In the genomic region with DNA sequence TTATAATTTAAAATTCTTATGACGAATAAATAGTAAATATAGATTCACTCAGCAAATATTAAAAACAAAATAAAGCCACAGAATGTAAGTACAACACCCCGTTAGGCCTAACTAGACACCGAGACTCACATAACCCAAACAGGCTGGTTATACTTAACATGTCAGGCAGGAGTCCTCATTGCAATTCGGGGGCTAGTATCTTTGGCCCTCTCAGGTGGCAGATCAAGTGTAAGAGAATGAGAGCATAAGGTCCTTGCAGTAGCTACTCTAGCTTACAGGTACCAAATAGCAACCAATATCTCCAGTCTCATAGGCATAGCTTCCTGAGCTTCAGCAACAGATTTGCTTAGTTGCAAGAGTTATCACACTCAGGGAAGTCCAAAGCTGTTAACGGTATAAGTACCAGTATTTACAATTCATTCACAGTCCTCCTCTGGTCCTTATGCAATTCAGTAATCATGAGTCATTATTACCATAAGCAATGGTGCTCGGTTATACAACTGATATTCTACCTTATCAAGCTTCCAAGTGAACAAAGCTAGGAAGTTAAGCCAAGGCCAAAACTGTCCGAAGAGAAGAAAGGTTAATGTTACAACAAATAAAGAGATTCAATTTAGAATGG, we compare ENCODE assay signal across 10 cellular contexts. TPM values are rescaled to one million over a fixed set of nuclear protein-coding genes. Genes with fewer than 3 reads are reported as not detected.
DNase-seq lines count a peak whose midpoint lies in the region; ATAC-seq, FAIRE-seq and TF ChIP-seq lines count a peak whose summit lies in the region.
"Had no signal": no experiment of that assay in that cellular context is flagged by ENCODE, and none has a peak within 500 bp of the region (broad histone marks: within the 10 kb centered on the region; RNA-seq: fewer than 3 reads in every experiment).

No MANE protein-coding gene starts in this region.

- no peak overlapping the region; the same call in 1 of the 2 replicates for H3K9ac ChIP-seq in HepG2 (ENCODE audit: insufficient read depth, low read depth, low read length)

- 85% methylated on average over 7 of the region's 7 CpGs for WGBS in HepG2 (ENCODE audit: low lambda C conversion rate)

- intact Hi-C loops in HepG2 (cut with micrococcal nuclease; ENCODE audit: unreplicated experiment): loop anchor here (5.0 kb wide), 1 partner anchor 41 kb away; no protein-coding TSS in a partner anchor

- H3K4me3 ChIP-seq in HepG2 (replicated peaks in 1 of 3; ENCODE audit: insufficient read depth in 1 of 3, low read depth in 2 of 3, low read length in 3 of 3) (no peak overlapping the region), coronary artery (no peak overlapping the region)

- H3K4me2 ChIP-seq in HepG2 (ENCODE audit: low read depth, low read length): no peak overlapping the region

- POLR2A ChIA-PET in HepG2 (lab: Yijun Ruan, JAX): interaction anchor here (0.9 to 1.1 kb wide), 3 partner anchors 20 to 170 kb away, joined by 3 read pairs; a partner anchor contains a TSS

- in situ Hi-C loops in HepG2 (cut with HindIII; ENCODE audit: extremely low pct_ligation_motif_present, low pct_unique_long_range_greater_than_20kb): no loop called here

- TF ChIP-seq POLR2A in HepG2 (IDR thresholded peaks at IDR 0.05; ENCODE audit: insufficient read depth in 1 of 2, low read depth in 2 of 2, low read length in 2 of 2): no peak

- no peak for FAIRE-seq in HepG2 (lab: Jason Lieb, UNC)

- no peak overlapping the region for H2AFZ ChIP-seq in HepG2 (ENCODE audit: low read length)

- peak overlapping the region; percentile 5 for H3K27ac ChIP-seq in HepG2 (ENCODE audit: extremely low read length, insufficient read depth, low read length)
- H3K27ac ChIP-seq in coronary artery: peak overlapping the region in 1 of 2 donors; percentile 25

- peaks cover 23% of the 10 kb centered on the region for H3K9me3 Mint-ChIP-seq in T-helper 2 cell treated with Interferon-gamma antibody and Interleukin-4, amounts not matched to agents 5 μg/mL and 100 μg/mL, for 36 hours
- H3K9me3 Mint-ChIP-seq in central memory CD8-positive, alpha-beta T cell: peaks cover 8% of the 10 kb centered on the region

- no peak for TF ChIP-seq RAD21 in HepG2 (CRISPR knock-in tag; IDR thresholded peaks at IDR 0.05)

- no TSS peak for BruUV-seq in HepG2 (replicated peaks; lab: Mats Ljungman, UMichigan)

- CTCF ChIA-PET in HepG2 (lab: Yijun Ruan, JAX; ENCODE audit: low intra/inter-chr PET ratio, low total read pairs): no interaction called here

- peaks cover 4 to 9% of the 10 kb centered on the region in 2 experiments for H3K36me3 ChIP-seq in HepG2 (replicated peaks in 1 of 2; ENCODE audit: control insufficient read depth in 1 of 2, insufficient read depth in 2 of 2, low read length in 2 of 2)
- H3K36me3 ChIP-seq: thoracic aorta had no signal

- H3K4me1 Mint-ChIP-seq in T-helper 2 cell treated with Interferon-gamma antibody and Interleukin-4, amounts not matched to agents 5 μg/mL and 100 μg/mL, for 36 hours (ENCODE audit: low read depth): peaks cover 17% of the 10 kb centered on the region
- H3K4me1 Mint-ChIP-seq in central memory CD8-positive, alpha-beta T cell: peaks cover 44% of the 10 kb centered on the region

- H3K27me3 ChIP-seq in HepG2 (ENCODE audit: control insufficient read depth in 1 of 2, insufficient read depth in 2 of 2, low read length in 2 of 2): no peaks in the 10 kb centered on the region

- H3K27ac Mint-ChIP-seq in T-helper 2 cell treated with Interferon-gamma antibody and Interleukin-4, amounts not matched to agents 5 μg/mL and 100 μg/mL, for 36 hours: peak overlapping the region; percentile 27
- H3K27ac Mint-ChIP-seq in central memory CD8-positive, alpha-beta T cell (ENCODE audit: low read depth): peak overlapping the region; percentile 79

- TF ChIP-seq CTCF in HepG2 (CRISPR knock-in tag; IDR thresholded peaks at IDR 0.05) (no peak), coronary artery (IDR thresholded peaks at IDR 0.05) (no peak)

- H3K27me3 Mint-ChIP-seq in T-helper 2 cell treated with Interferon-gamma antibody and Interleukin-4, amounts not matched to agents 5 μg/mL and 100 μg/mL, for 36 hours (ENCODE audit: low read depth): no peaks in the 10 kb centered on the region
- no peaks in the 10 kb centered on the region for H3K27me3 Mint-ChIP-seq in central memory CD8-positive, alpha-beta T cell

- H3K36me3 Mint-ChIP-seq in T-helper 2 cell treated with Interferon-gamma antibody and Interleukin-4, amounts not matched to agents 5 μg/mL and 100 μg/mL, for 36 hours (ENCODE audit: low read depth): peaks cover 31% of the 10 kb centered on the region
- peaks cover 16% of the 10 kb centered on the region for H3K36me3 Mint-ChIP-seq in central memory CD8-positive, alpha-beta T cell (ENCODE audit: insufficient read depth)

- no peak for ATAC-seq in central memory CD8-positive, alpha-beta T cell (replicated peaks; ENCODE audit: extremely low read depth, poor library complexity, severe bottlenecking)
- ATAC-seq in HepG2: peak; percentile 63

- TF ChIP-seq EP300 in HepG2 (IDR thresholded peaks at IDR 0.05; ENCODE audit: low read depth in 2 of 2, low read length in 2 of 2): no peak
- no peak for TF ChIP-seq EP300 in HepG2 (CRISPR knock-in tag; IDR thresholded peaks at IDR 0.05; ENCODE audit: borderline replicate concordance)

- 0 out of 2 replicates have a peak, but pooled peaks cover 5% of the 10 kb centered on the region for H4K20me1 ChIP-seq in HepG2 (ENCODE audit: insufficient read depth, low read length)

- H3K79me2 ChIP-seq in HepG2 (ENCODE audit: insufficient read depth, low read length): peaks cover 76% of the 10 kb centered on the region

- DNase-seq in T-helper 2 cell treated with Interferon-gamma antibody and Interleukin-4, amounts not matched to agents 5 μg/mL and 100 μg/mL, for 36 hours (ENCODE audit: low spot score): no peak
- DNase-seq in T-helper 2 cell: no peak
- no peak for DNase-seq in central memory CD8-positive, alpha-beta T cell (ENCODE audit: low spot score in 2 of 2)
- peak; percentile 59 for DNase-seq in HepG2 (ENCODE audit: low spot score)
- no peak for DNase-seq in DMS153 treated with DMSO at 0.1 percent for 48 hours (lab: John Stamatoyannopoulos, UW; ENCODE audit: unreplicated experiment)
- DNase-seq in medulla oblongata (ENCODE audit: extremely low spot score): no peak
- DNase-seq in dedifferentiated amniotic fluid mesenchymal stem cell (ENCODE audit: extremely low spot score): no peak
- no peak for DNase-seq in coronary artery (ENCODE audit: low spot score)
- DNase-seq: effector memory CD4-positive, alpha-beta T cell had no signal

- H3K4me1 ChIP-seq in HepG2 (ENCODE audit: insufficient read depth, low read length): peaks cover 33% of the 10 kb centered on the region

- peaks cover 17% of the 10 kb centered on the region for H3K9me3 ChIP-seq in HepG2 (ENCODE audit: low read length)
- H3K9me3 ChIP-seq: thoracic aorta had no signal

- no peak overlapping the region for H3K4me3 Mint-ChIP-seq in T-helper 2 cell treated with Interferon-gamma antibody and Interleukin-4, amounts not matched to agents 5 μg/mL and 100 μg/mL, for 36 hours
- no peak overlapping the region for H3K4me3 Mint-ChIP-seq in central memory CD8-positive, alpha-beta T cell

TF ChIP-seq in HepG2, 621 proteins besides CTCF, POLR2A, EP300 and RAD21 (continues in another document):
- TF ChIP-seq CEBPB (IDR thresholded peaks at IDR 0.05; ENCODE audit: borderline replicate concordance, low read depth, low read length): peak; percentile 61; the same call in 1 of the 2 replicates
- no peak for TF ChIP-seq NCOR1 (IDR thresholded peaks at IDR 0.05; ENCODE audit: borderline replicate concordance, low read length)
- no peak for TF ChIP-seq ZNF619 (CRISPR knock-in tag; IDR thresholded peaks at IDR 0.05)
- TF ChIP-seq, protein P1, sequence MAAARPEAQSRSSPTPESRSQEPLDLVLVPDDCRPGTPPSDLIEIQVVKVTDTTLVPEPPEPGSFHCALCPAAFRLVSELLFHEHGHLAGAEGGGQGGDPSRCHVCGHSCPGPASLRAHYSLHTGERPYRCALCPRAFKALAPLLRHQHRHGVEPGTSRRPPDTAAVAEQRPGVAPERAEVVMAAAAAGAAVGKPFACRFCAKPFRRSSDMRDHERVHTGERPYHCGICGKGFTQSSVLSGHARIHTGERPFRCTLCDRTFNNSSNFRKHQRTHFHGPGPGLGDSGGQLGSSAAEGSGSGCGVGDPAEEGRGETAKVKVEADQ (CRISPR knock-in tag; IDR thresholded peaks at IDR 0.05; ENCODE audit: borderline replicate concordance): no peak
- no peak for TF ChIP-seq CREB1 (IDR thresholded peaks at IDR 0.05)
- peak; percentile 38; the same call in 1 of the 2 replicates for TF ChIP-seq CREB1 (CRISPR knock-in tag; IDR thresholded peaks at IDR 0.05)

RNA-seq across cellular contexts. Expression of a gene that starts 20.1 kb away (rescaled TPM):
- 31.3 and 48.0 TPM in 2 replicates for total RNA-seq in HepG2 (2016; rRNA removed; fragmentation: Illumina TruSeq; extraction: Trizol)
- 90.3 and 96.9 TPM in 2 replicates for total RNA-seq in HepG2 (2016; cell fraction: cytosol; rRNA removed; fragmentation: Illumina TruSeq; extraction: Trizol; ENCODE audit: low read depth)
- total RNA-seq in HepG2 (2016; cell fraction: insoluble cytoplasmic fraction; rRNA removed; fragmentation: Illumina TruSeq; extraction: Trizol): 31.5 and 50.9 TPM in 2 replicates
- total RNA-seq in HepG2 (2016; cell fraction: membrane; rRNA removed; fragmentation: Illumina TruSeq; extraction: Trizol): 39.0 and 57.5 TPM in 2 replicates
- total RNA-seq in HepG2 (2016; cell fraction: nucleus; rRNA removed; fragmentation: Illumina TruSeq; extraction: Trizol): 75.6 and 80.9 TPM in 2 replicates
- 11.3 and 12.8 TPM in 2 replicates for polyA plus RNA-seq in HepG2 (2011; rRNA removed)
- polyA plus RNA-seq in HepG2 (2011; cell fraction: cytosol; rRNA removed): 5.3 and 8.5 TPM in 2 replicates
- polyA plus RNA-seq in HepG2 (2011; cell fraction: nucleus; rRNA removed): 7.9 and 9.3 TPM in 2 replicates
- polyA plus RNA-seq in HepG2 (2012): 10.5 and 11.7 TPM in 2 replicates
- 2.4 and 2.7 TPM in 2 replicates for polyA plus RNA-seq in HepG2 (2016; cell fraction: cytosol; fragmentation: Illumina TruSeq; extraction: Trizol; ENCODE audit: low read depth)
- polyA plus RNA-seq in HepG2 (2016; cell fraction: insoluble cytoplasmic fraction; fragmentation: Illumina TruSeq; extraction: Trizol; ENCODE audit: low read depth): 34.0 and 36.3 TPM in 2 replicates
- 4.3 and 5.6 TPM in 2 replicates for polyA plus RNA-seq in HepG2 (2016; cell fraction: membrane; fragmentation: Illumina TruSeq; extraction: Trizol; ENCODE audit: low read depth)
- polyA plus RNA-seq in HepG2 (2016; cell fraction: nucleus; fragmentation: Illumina TruSeq; extraction: Trizol; ENCODE audit: insufficient read depth, low read depth): 30.6 and 34.2 TPM in 2 replicates
- polyA minus RNA-seq in HepG2 (2011; rRNA and poly(A)+ RNA removed; ENCODE audit: low replicate concordance): 12.1 and 22.3 TPM in 2 replicates
- 18.6 and 21.0 TPM in 2 replicates for polyA minus RNA-seq in HepG2 (2011; cell fraction: cytosol; rRNA and poly(A)+ RNA removed)
- polyA minus RNA-seq in HepG2 (2011; cell fraction: nucleus; rRNA and poly(A)+ RNA removed): 90.9 and 94.9 TPM in 2 replicates
